In the genomic region with DNA sequence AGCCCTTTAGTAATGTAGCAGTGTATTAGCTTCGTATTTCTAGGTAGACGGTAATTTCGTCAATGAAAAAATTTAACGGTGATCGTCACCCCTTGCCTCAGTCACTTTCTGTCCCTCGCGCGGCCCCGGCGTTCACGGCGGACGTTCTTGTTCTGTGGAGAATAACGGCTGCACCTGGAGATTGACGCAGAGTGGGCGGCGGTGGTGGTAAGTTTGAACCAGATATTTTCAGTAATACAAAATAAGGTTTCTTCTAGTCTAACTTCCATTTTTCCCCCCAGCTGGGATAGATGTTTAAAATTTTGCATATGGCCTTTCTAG, we compare ENCODE assay signal across 7 cellular contexts. TPM values are rescaled to one million over a fixed set of nuclear protein-coding genes. Genes with fewer than 3 reads are reported as not detected.
A peak's percentile ranks its signal among the peaks of the same experiment; 100 is the strongest.
DNase-seq lines count a peak whose midpoint lies in the region; ATAC-seq and TF ChIP-seq lines count a peak whose summit lies in the region.

No MANE protein-coding gene starts in this region.

- peaks cover 61% of the 10 kb centered on the region for H3K9me3 Mint-ChIP-seq in activated CD4-positive, alpha-beta memory T cell treated with anti-CD3 and anti-CD28 coated beads for 36 hours

- CTCF ChIA-PET in activated CD4-positive, alpha-beta memory T cell treated with anti-CD3 and anti-CD28 coated beads for 36 hours (lab: Charles Lee): no interaction called here

- no peak for TF ChIP-seq EP300 in ovary (IDR thresholded peaks at IDR 0.05)

- WGBS in ovary, 3 donors: 0 to 2% (median 1%) methylated on average over 17 of the region's 17 CpGs

- peak; percentile 2 for ATAC-seq in GM18505 (IDR thresholded peaks at IDR 0.05; ENCODE audit: unreplicated experiment)
- ATAC-seq in HG03196 (IDR thresholded peaks at IDR 0.05; ENCODE audit: unreplicated experiment): peak; percentile 1

- DNase-seq in activated CD4-positive, alpha-beta memory T cell treated with anti-CD3 and anti-CD28 coated beads for 36 hours: peak; percentile 63
- DNase-seq in fibroblast of villous mesenchyme (ENCODE audit: low read depth) (no peak), ovary (peak; percentile 29 to 64 (median 52)), SHP77 treated with DMSO at 0.1 percent for 48 hours (lab: John Stamatoyannopoulos, UW) (no peak), RKO (ENCODE audit: low spot score) (no peak)

- peaks cover 78% of the 10 kb centered on the region for H3K36me3 Mint-ChIP-seq in activated CD4-positive, alpha-beta memory T cell treated with anti-CD3 and anti-CD28 coated beads for 36 hours

- no peaks in the 10 kb centered on the region for H3K27me3 Mint-ChIP-seq in activated CD4-positive, alpha-beta memory T cell treated with anti-CD3 and anti-CD28 coated beads for 36 hours

- no peaks in the 10 kb centered on the region for H3K4me1 ChIP-seq in ovary (ENCODE audit: insufficient read depth)

- no peaks in the 10 kb centered on the region for H3K27me3 ChIP-seq in ovary

- intact Hi-C loops in activated CD4-positive, alpha-beta memory T cell treated with anti-CD3 and anti-CD28 coated beads for 36 hours (cut with micrococcal nuclease): loop anchor here (1.0 to 5.0 kb wide), 7 partner anchors 50 to 368 kb away; partner anchors contain the start of genes ANKLE2, CHFR, ZNF140 and ZNF26
- intact Hi-C loops in ovary (cut with DNase I): no loop called here

- peak overlapping the region; percentile 96 for H3K27ac Mint-ChIP-seq in activated CD4-positive, alpha-beta memory T cell treated with anti-CD3 and anti-CD28 coated beads for 36 hours

- peak overlapping the region; percentile 97 for H3K4me3 Mint-ChIP-seq in activated CD4-positive, alpha-beta memory T cell treated with anti-CD3 and anti-CD28 coated beads for 36 hours

- POLR2A ChIA-PET in activated CD4-positive, alpha-beta memory T cell treated with anti-CD3 and anti-CD28 coated beads for 36 hours (lab: Charles Lee): interaction anchor here (1.4 to 1.9 kb wide), 3 partner anchors 49 to 145 kb away, joined by 3 to 9 read pairs (median 3); partner anchors contain the start of gene ZNF26

- H3K4me3 ChIP-seq in fibroblast of villous mesenchyme (ENCODE audit: low read depth, low read length) (peak overlapping the region; percentile 92), ovary (peak overlapping the region; percentile 80)

- no peaks in the 10 kb centered on the region for H3K36me3 ChIP-seq in ovary

- peaks cover 3 to 44% of the 10 kb centered on the region in 2 donors for H3K9me3 ChIP-seq in ovary

- no peak for TF ChIP-seq CTCF in fibroblast of villous mesenchyme (IDR thresholded peaks at IDR 0.05; ENCODE audit: insufficient read depth, low read depth, low read length)
- no peak for TF ChIP-seq CTCF in ovary (IDR thresholded peaks at IDR 0.05)

- peaks cover 14% of the 10 kb centered on the region for H3K4me1 Mint-ChIP-seq in activated CD4-positive, alpha-beta memory T cell treated with anti-CD3 and anti-CD28 coated beads for 36 hours (ENCODE audit: low read depth)

- peak overlapping the region; percentile 95 for H3K27ac ChIP-seq in ovary

- TF ChIP-seq POLR2A in GM18505 (IDR thresholded peaks at IDR 0.05; ENCODE audit: borderline replicate concordance, extremely low read depth, insufficient read depth, insufficient read length) (no peak), ovary (IDR thresholded peaks at IDR 0.05) (no peak)

RNA-seq across cellular contexts. Expression of gene ZNF10, which starts 0.3 kb away (rescaled TPM):
- 1 to 10 TPM; 3.7 to 4.1 TPM for total RNA-seq in activated CD4-positive, alpha-beta memory T cell treated with anti-CD3 and anti-CD28 coated beads for 36 hours
- 5.2 TPM in 2 replicates for total RNA-seq in fibroblast of villous mesenchyme
- 10 to 100 TPM; 13.6 to 38.8 (median 22.0) TPM for total RNA-seq in ovary
- polyA plus RNA-seq in ovary: 10 to 100 TPM in 1 of 2 donors, 1 to 10 TPM in 1; 9.6 to 10.4 TPM

RNA-seq across cellular contexts. Expression of gene ZNF891, which starts 0.7 kb away (rescaled TPM):
- 1 to 10 TPM; 1.1 to 1.2 TPM for total RNA-seq in activated CD4-positive, alpha-beta memory T cell treated with anti-CD3 and anti-CD28 coated beads for 36 hours
- total RNA-seq in fibroblast of villous mesenchyme: 0.86 and 0.97 TPM in 2 replicates
- 1 to 10 TPM; 4.1 to 5.5 (median 4.7) TPM for total RNA-seq in ovary
- polyA plus RNA-seq in ovary: 1 to 10 TPM; 1.2 to 2.9 TPM

RNA-seq across cellular contexts. Expression of gene ZNF140, which starts 50.0 kb away (rescaled TPM):
- 10 to 100 TPM; 11.8 to 14.1 TPM for total RNA-seq in activated CD4-positive, alpha-beta memory T cell treated with anti-CD3 and anti-CD28 coated beads for 36 hours
- 19.3 and 25.0 TPM in 2 replicates for total RNA-seq in fibroblast of villous mesenchyme
- total RNA-seq in ovary: 10 to 100 TPM; 17.8 to 26.3 (median 19.9) TPM
- 10 to 100 TPM; 21.1 to 21.5 TPM for polyA plus RNA-seq in ovary

RNA-seq across cellular contexts. Expression of gene ZNF268, which starts 50.5 kb away (rescaled TPM):
- 10 to 100 TPM in 1 of 2 experiments, 1 to 10 TPM in 1; 9.2 to 11.8 TPM for total RNA-seq in activated CD4-positive, alpha-beta memory T cell treated with anti-CD3 and anti-CD28 coated beads for 36 hours
- total RNA-seq in fibroblast of villous mesenchyme (19.6 and 23.3 TPM in 2 replicates), ovary (10 to 100 TPM; 16.0 to 35.5 (median 24.8) TPM)
- polyA plus RNA-seq in ovary: 10 to 100 TPM in 1 of 2 donors, 1 to 10 TPM in 1; 6.3 to 10.7 TPM

Comparison
In these comparisons a context has a peak if more than half of its experiments do, and no peak if none do; other contexts are left out.
1. DNase-seq: peak in activated CD4-positive, alpha-beta memory T cell treated with anti-CD3 and anti-CD28 coated beads for 36 hours (single experiment) and ovary (5 of 5); none in fibroblast of villous mesenchyme (single experiment), SHP77 treated with DMSO at 0.1 percent for 48 hours (single experiment) and RKO (single experiment).